In the genomic region with DNA sequence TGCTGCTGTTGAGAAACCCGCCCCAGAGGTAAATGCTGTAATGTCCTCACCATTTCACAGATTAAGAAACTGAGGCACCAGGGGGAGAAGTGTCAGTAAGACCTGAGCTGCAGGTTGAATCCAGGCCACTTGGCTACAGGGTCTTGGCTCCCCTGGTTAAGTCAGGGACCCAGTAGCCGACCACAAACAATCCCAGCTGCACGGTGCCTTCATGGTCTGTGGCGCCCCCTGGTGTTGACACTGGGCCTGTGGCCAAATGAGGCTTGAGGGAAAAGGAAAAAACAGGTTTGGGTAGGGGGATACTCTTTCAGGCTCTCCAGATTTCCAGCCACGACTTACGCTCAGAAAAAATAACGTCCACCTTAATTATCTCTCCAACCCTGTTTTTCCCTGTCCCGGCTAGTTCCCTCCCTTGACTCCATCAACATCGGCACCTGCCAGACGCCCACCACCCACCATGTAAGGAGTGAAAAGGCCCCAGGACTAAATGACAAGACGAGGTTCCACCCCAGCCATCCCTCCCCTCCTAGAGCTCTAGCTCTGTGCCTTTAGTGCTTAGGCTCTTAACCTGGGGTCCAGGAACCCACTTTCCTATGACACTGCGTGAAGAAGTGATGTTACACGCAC, we compare ENCODE assay signal across 9 cellular contexts. TPM values are rescaled to one million over a fixed set of nuclear protein-coding genes. Genes with fewer than 3 reads are reported as not detected.
DNase-seq lines count a peak whose midpoint lies in the region; ATAC-seq lines count a peak whose summit lies in the region.
"Had no signal": no experiment of that assay in that cellular context is flagged by ENCODE, and none has a peak within 500 bp of the region (broad histone marks: within the 10 kb centered on the region; RNA-seq: fewer than 3 reads in every experiment).

No MANE protein-coding gene starts in this region.

- H3K4me1 Mint-ChIP-seq in activated T-cell treated with anti-CD3 and anti-CD28 coated beads, Interleukin-2, amount 50 U/mL, for 24 hours (ENCODE audit: low read depth): no peaks in the 10 kb centered on the region

- no peaks in the 10 kb centered on the region for H3K27me3 ChIP-seq in right cardiac atrium (ENCODE audit: control insufficient read depth, insufficient read depth)

- H3K9me3 ChIP-seq in right cardiac atrium (ENCODE audit: control insufficient read depth, low read length): no peaks in the 10 kb centered on the region

- peaks cover 18% of the 10 kb centered on the region for H3K36me3 Mint-ChIP-seq in activated T-cell treated with anti-CD3 and anti-CD28 coated beads, Interleukin-2, amount 50 U/mL, for 24 hours (ENCODE audit: low read depth)

- peak; percentile 46 for DNase-seq in GM03348 (ENCODE audit: low spot score)
- peak; percentile 12 for DNase-seq in M059J (ENCODE audit: low read depth)
- peak; percentile 51 for DNase-seq in activated T-cell treated with anti-CD3 and anti-CD28 coated beads, Interleukin-2, amount 50 U/mL, for 24 hours
- peak in 2 of 3 donors; percentile 27 to 87 for DNase-seq in right cardiac atrium
- DNase-seq in stimulated activated CD8-positive, alpha-beta memory T cell treated with anti-CD3 and anti-CD28 coated beads, Interleukin-15, amount 100 ng/mL, for 24 hours (ENCODE audit: low read depth): peak; percentile 21
- no peak for DNase-seq in GDM1 (lab: John Stamatoyannopoulos, UW)

- ATAC-seq in right cardiac atrium (peak; percentile 62 to 75), GM19035 (IDR thresholded peaks at IDR 0.05; ENCODE audit: unreplicated experiment) (no peak), GM21737 (IDR thresholded peaks at IDR 0.05; ENCODE audit: unreplicated experiment) (no peak)

- H3K9me3 Mint-ChIP-seq in activated T-cell treated with anti-CD3 and anti-CD28 coated beads, Interleukin-2, amount 50 U/mL, for 24 hours: no peaks in the 10 kb centered on the region
- H3K9me3 Mint-ChIP-seq: T-helper 1 cell treated with Interleukin-12 subunit alpha and Interleukin-12 subunit beta and Interleukin-4 antibody, amounts not matched to agents 30 μg/mL and 1 μg/mL, for 36 hours had no signal

- no peak overlapping the region for H3K27ac ChIP-seq in right cardiac atrium (ENCODE audit: low read length)

- H3K4me1 ChIP-seq in right cardiac atrium (ENCODE audit: control insufficient read depth, insufficient read depth, low read length): no peaks in the 10 kb centered on the region

- H3K4me3 ChIP-seq in right cardiac atrium (ENCODE audit: low read length): no peak overlapping the region

- intact Hi-C loops in right cardiac atrium (cut with DNase I): loop anchor here (1.0 to 5.0 kb wide), 3 partner anchors 165 to 166 kb away; no protein-coding TSS in a partner anchor

- H3K4me3 Mint-ChIP-seq in activated T-cell treated with anti-CD3 and anti-CD28 coated beads, Interleukin-2, amount 50 U/mL, for 24 hours: no peak overlapping the region
- H3K4me3 Mint-ChIP-seq: T-helper 1 cell treated with Interleukin-12 subunit alpha and Interleukin-12 subunit beta and Interleukin-4 antibody, amounts not matched to agents 30 μg/mL and 1 μg/mL, for 36 hours had no signal

- H3K27me3 Mint-ChIP-seq in activated T-cell treated with anti-CD3 and anti-CD28 coated beads, Interleukin-2, amount 50 U/mL, for 24 hours: peaks cover 31% of the 10 kb centered on the region

- no peak overlapping the region for H3K27ac Mint-ChIP-seq in activated T-cell treated with anti-CD3 and anti-CD28 coated beads, Interleukin-2, amount 50 U/mL, for 24 hours
- H3K27ac Mint-ChIP-seq: T-helper 1 cell treated with Interleukin-12 subunit alpha and Interleukin-12 subunit beta and Interleukin-4 antibody, amounts not matched to agents 30 μg/mL and 1 μg/mL, for 36 hours had no signal

- 48% methylated on average over 13 of the region's 13 CpGs for WGBS in right cardiac atrium

RNA-seq across cellular contexts. Expression of a gene that starts 47.7 kb away (rescaled TPM):
- 34.4 and 47.3 TPM in 2 replicates for total RNA-seq in M059J (2014; rRNA removed; shearing (Covaris generic))
- total RNA-seq in right cardiac atrium: 10 to 100 TPM; 15.0 to 18.9 (median 16.9) TPM
- 20.3 TPM for polyA plus RNA-seq in right cardiac atrium

RNA-seq across cellular contexts. Expression of a gene that starts 53.6 kb away (rescaled TPM):
- total RNA-seq in M059J (2014; rRNA removed; shearing (Covaris generic)): 105 and 112 TPM in 2 replicates
- 10 to 100 TPM; 50.3 to 53.7 (median 50.8) TPM for total RNA-seq in right cardiac atrium
- 59.3 TPM for polyA plus RNA-seq in right cardiac atrium

Comparison
In these comparisons a context has a peak if more than half of its experiments do, and no peak if none do; other contexts are left out.
1. ATAC-seq: peak in right cardiac atrium (2 of 2); none in GM19035 (single experiment) and GM21737 (single experiment).